ENCODE assay signal across 9 cellular contexts in the genomic region with DNA sequence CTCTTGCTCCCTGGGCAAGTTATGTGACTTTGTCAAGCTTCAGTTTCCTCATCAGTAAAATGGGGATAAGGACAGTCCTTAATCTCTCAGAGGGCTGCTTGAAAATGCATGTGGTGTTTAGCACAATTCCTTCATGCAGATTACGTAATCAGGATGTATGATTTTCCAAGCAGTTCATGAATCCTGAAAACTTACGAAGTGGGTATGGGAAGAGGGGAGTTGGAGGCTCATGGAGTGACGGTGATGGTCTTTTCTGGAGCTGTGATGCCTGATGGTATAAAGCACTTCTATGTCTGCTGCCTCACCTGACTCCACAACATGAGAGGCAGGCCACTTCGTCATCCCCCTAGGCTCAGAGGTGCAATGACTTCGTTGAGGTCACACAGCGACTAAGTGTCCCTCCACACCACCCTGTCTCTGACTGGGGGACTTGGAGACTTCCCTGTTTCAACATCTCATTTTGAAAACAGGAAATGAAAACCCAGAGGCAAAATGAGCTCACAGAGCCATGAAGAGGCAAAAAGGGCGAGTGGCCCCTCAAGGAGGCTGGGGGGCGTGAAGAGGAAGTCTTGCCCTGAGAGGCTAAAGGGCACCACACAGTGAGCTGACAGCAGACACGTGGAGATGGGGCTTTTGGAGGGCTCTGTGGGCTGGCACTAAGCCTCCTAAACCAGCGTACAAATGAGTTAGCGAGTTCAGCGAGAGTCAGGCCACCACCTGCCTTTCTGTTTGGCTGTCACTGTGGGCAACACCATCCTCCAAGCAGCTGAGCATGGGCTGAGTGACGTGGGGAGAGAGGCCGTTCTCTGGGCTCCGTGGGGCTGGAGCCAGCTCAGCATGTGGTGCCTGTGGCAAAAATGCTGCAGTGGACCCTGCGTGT. TPM values are rescaled to one million over a fixed set of nuclear protein-coding genes. Genes with fewer than 3 reads are reported as not detected.
DNase-seq lines count a peak whose midpoint lies in the region; ATAC-seq and TF ChIP-seq lines count a peak whose summit lies in the region.
"Had no signal": no experiment of that assay in that cellular context is flagged by ENCODE, and none has a peak within 500 bp of the region (broad histone marks: within the 10 kb centered on the region; RNA-seq: fewer than 3 reads in every experiment).

No MANE protein-coding gene starts in this region.

- H3K36me3 ChIP-seq in IMR-90 (ENCODE audit: control insufficient read depth, insufficient read depth, low read length) = peaks cover 27% of the 10 kb centered on the region
- peaks cover 25% of the 10 kb centered on the region for H3K36me3 ChIP-seq in mammary epithelial cell (ENCODE audit: insufficient read depth, low read length)

- no peak overlapping the region for H2AK5ac ChIP-seq in IMR-90 (ENCODE audit: low read depth, low read length)

- no peak overlapping the region for H3K23ac ChIP-seq in IMR-90 (ENCODE audit: low read depth, low read length)

- intact Hi-C loops in IMR-90 (cut with micrococcal nuclease) = no loop called here
- intact Hi-C loops in dendritic cell treated with granulocyte-macrophage colony-stimulating factor and Interleukin-4, amounts not matched to agents 40 ng/mL and 50 ng/mL, for 4 days (cut with micrococcal nuclease) = loop anchor here (1.0 kb wide), 5 partner anchors 9 to 60 kb away; partner anchors contain the start of gene HMOX1
- intact Hi-C loops in mammary epithelial cell (cut with micrococcal nuclease) = no loop called here

- H2BK120ac ChIP-seq in IMR-90 (ENCODE audit: low read depth, low read length) = no peak overlapping the region

- no peaks in the 10 kb centered on the region for H3K9me3 Mint-ChIP-seq in dendritic cell treated with granulocyte-macrophage colony-stimulating factor and Interleukin-4, amounts not matched to agents 40 ng/mL and 50 ng/mL, for 4 days
- no peaks in the 10 kb centered on the region for H3K9me3 Mint-ChIP-seq in stimulated activated naive CD8-positive, alpha-beta T cell treated with anti-CD3 and anti-CD28 coated beads, Interleukin-15, Interleukin-2, amounts not matched to agents 100 ng/mL and 50 ng/mL, for 24 hours
- H3K9me3 Mint-ChIP-seq: brain had no signal

- no peaks in the 10 kb centered on the region for H3K27me3 Mint-ChIP-seq in dendritic cell treated with granulocyte-macrophage colony-stimulating factor and Interleukin-4, amounts not matched to agents 40 ng/mL and 50 ng/mL, for 4 days
- no peaks in the 10 kb centered on the region for H3K27me3 Mint-ChIP-seq in stimulated activated naive CD8-positive, alpha-beta T cell treated with anti-CD3 and anti-CD28 coated beads, Interleukin-15, Interleukin-2, amounts not matched to agents 100 ng/mL and 50 ng/mL, for 24 hours
- H3K27me3 Mint-ChIP-seq: brain had no signal

- in situ Hi-C loops in IMR-90 (cut with MboI; ENCODE audit: low sequenced_read_pairs) = no loop called here
- in situ Hi-C loops in mammary epithelial cell (cut with MboI; ENCODE audit: low sequenced_read_pairs in 2 of 2) = no loop called here

- H3K4me3 Mint-ChIP-seq in dendritic cell treated with granulocyte-macrophage colony-stimulating factor and Interleukin-4, amounts not matched to agents 40 ng/mL and 50 ng/mL, for 4 days = peak overlapping the region; percentile 58
- H3K4me3 Mint-ChIP-seq in stimulated activated naive CD8-positive, alpha-beta T cell treated with anti-CD3 and anti-CD28 coated beads, Interleukin-15, Interleukin-2, amounts not matched to agents 100 ng/mL and 50 ng/mL, for 24 hours = no peak overlapping the region
- H3K4me3 Mint-ChIP-seq: brain had no signal

- H3K4ac ChIP-seq in IMR-90 (ENCODE audit: low read depth, low read length) = no peak overlapping the region

- no peak overlapping the region for H2AK9ac ChIP-seq in IMR-90 (replicated peaks; ENCODE audit: low read depth, low read length, poor library complexity)

- H3K56ac ChIP-seq in IMR-90 (ENCODE audit: extremely low read depth, insufficient read depth, low read length) = no peak overlapping the region

- no peaks in the 10 kb centered on the region for H3K27me3 ChIP-seq in IMR-90 (ENCODE audit: control insufficient read depth, insufficient read depth, low read length)
- no peaks in the 10 kb centered on the region for H3K27me3 ChIP-seq in mammary epithelial cell (ENCODE audit: insufficient read depth, low read length)

- TF ChIP-seq POLR2A in IMR-90 (IDR thresholded peaks at IDR 0.05; ENCODE audit: low read depth, low read length) = no peak

- H4K8ac ChIP-seq in IMR-90 (ENCODE audit: low read depth in 2 of 2, low read length in 2 of 2) = no peak overlapping the region

- H3K4me1 Mint-ChIP-seq in dendritic cell treated with granulocyte-macrophage colony-stimulating factor and Interleukin-4, amounts not matched to agents 40 ng/mL and 50 ng/mL, for 4 days (ENCODE audit: low read depth) = peaks cover 61% of the 10 kb centered on the region
- H3K4me1 Mint-ChIP-seq in stimulated activated naive CD8-positive, alpha-beta T cell treated with anti-CD3 and anti-CD28 coated beads, Interleukin-15, Interleukin-2, amounts not matched to agents 100 ng/mL and 50 ng/mL, for 24 hours (ENCODE audit: low read depth) = peaks cover 28% of the 10 kb centered on the region
- H3K4me1 Mint-ChIP-seq: brain had no signal

- no peaks in the 10 kb centered on the region for H3K79me2 ChIP-seq in mammary epithelial cell (ENCODE audit: insufficient read depth, low read length)

- no peaks in the 10 kb centered on the region for H3K9me1 ChIP-seq in IMR-90 (ENCODE audit: insufficient read depth, low read length)

- dilution Hi-C loops in IMR-90 (cut with HindIII; ENCODE audit: low sequenced_read_pairs, unreplicated experiment) (no loop called here), mammary epithelial cell (cut with HindIII; ENCODE audit: low sequenced_read_pairs) (loop anchor here (10.0 kb wide), 2 partner anchors 105 to 175 kb away; no protein-coding TSS in a partner anchor)

- peak overlapping the region; percentile 82 for H3K27ac Mint-ChIP-seq in dendritic cell treated with granulocyte-macrophage colony-stimulating factor and Interleukin-4, amounts not matched to agents 40 ng/mL and 50 ng/mL, for 4 days
- peak overlapping the region; percentile 65 for H3K27ac Mint-ChIP-seq in stimulated activated naive CD8-positive, alpha-beta T cell treated with anti-CD3 and anti-CD28 coated beads, Interleukin-15, Interleukin-2, amounts not matched to agents 100 ng/mL and 50 ng/mL, for 24 hours
- H3K27ac Mint-ChIP-seq: brain had no signal

- H3K9me3 ChIP-seq in IMR-90 (ENCODE audit: control insufficient read depth, insufficient read depth, low read length) (no peaks in the 10 kb centered on the region), mammary epithelial cell (replicated peaks; ENCODE audit: insufficient read depth, low read length) (no peaks in the 10 kb centered on the region)

- no peaks in the 10 kb centered on the region for H3K4me1 ChIP-seq in IMR-90 (ENCODE audit: control insufficient read depth, insufficient read depth, low read length)
- H3K4me1 ChIP-seq in mammary epithelial cell (ENCODE audit: insufficient read depth, low read length) = no peaks in the 10 kb centered on the region

- H4K20me1 ChIP-seq in IMR-90 (ENCODE audit: insufficient read depth, low read length) (no peaks in the 10 kb centered on the region), mammary epithelial cell (ENCODE audit: insufficient read depth, low read length) (no peaks in the 10 kb centered on the region)

- CTCF ChIA-PET in IMR-90 (lab: Yijun Ruan, JAX) = interaction anchor here (1.0 kb wide), 1 partner anchor 57 kb away, joined by 3 read pairs; no protein-coding TSS in a partner anchor
- CTCF ChIA-PET in mammary epithelial cell (lab: Charles Lee; ENCODE audit: low non-redundant PET) = no interaction called here

- H3K4me3 ChIP-seq in GM12864 (ENCODE audit: low read depth, low read length) (peak overlapping the region; percentile 9), IMR-90 (ENCODE audit: insufficient read depth, low read depth, low read length) (no peak overlapping the region), mammary epithelial cell (replicated peaks in 1 of 3; ENCODE audit: insufficient read depth in 1 of 3, low read depth in 2 of 3, low read length in 3 of 3) (no peak overlapping the region)

- DNase-seq in GM12864 (ENCODE audit: low read depth) (peak; percentile 83), GM20000 (ENCODE audit: low spot score) (peak; percentile 83), IMR-90 (no peak), mammary epithelial cell (no peak), cerebellum (ENCODE audit: low spot score) (no peak), NCI-H226 (no peak)

- H3K27ac ChIP-seq in IMR-90 (ENCODE audit: insufficient read depth, low read length) (no peak overlapping the region), mammary epithelial cell (ENCODE audit: insufficient read depth, low read depth, low read length) (no peak overlapping the region)

- no peak overlapping the region for H3K18ac ChIP-seq in IMR-90 (ENCODE audit: low read depth, low read length)

- H3K4me2 ChIP-seq in IMR-90 (ENCODE audit: low read depth, low read length) (no peak overlapping the region), mammary epithelial cell (ENCODE audit: insufficient read depth, low read depth, low read length) (no peak overlapping the region)

- POLR2A ChIA-PET in IMR-90 (lab: Charles Lee; ENCODE audit: unreplicated experiment) = no interaction called here

- no TSS peak for BruUV-seq in IMR-90 (replicated peaks; lab: Mats Ljungman, UMichigan)
- BruUV-seq in mammary epithelial cell (replicated peaks; lab: Mats Ljungman, UMichigan) = no TSS peak

- H2BK15ac ChIP-seq in IMR-90 (ENCODE audit: low read depth, low read length) = no peak overlapping the region

- no peak overlapping the region for H2BK20ac ChIP-seq in IMR-90 (ENCODE audit: low read depth, low read length)

- no peak overlapping the region for H2BK5ac ChIP-seq in IMR-90 (ENCODE audit: low read depth, low read length, poor library complexity, severe bottlenecking)

- H4K5ac ChIP-seq in IMR-90 (ENCODE audit: low read depth, low read length) = no peak overlapping the region

- no peak for TF ChIP-seq RAD21 in IMR-90 (IDR thresholded peaks at IDR 0.05; ENCODE audit: low read length)

- no peak for TF ChIP-seq CTCF in GM12864 (IDR thresholded peaks at IDR 0.05; ENCODE audit: low read depth, low read length, missing control alignments)
- TF ChIP-seq CTCF in GM20000 (IDR thresholded peaks at IDR 0.05; ENCODE audit: extremely low read depth, missing control alignments) = no peak
- TF ChIP-seq CTCF in IMR-90 (conservative IDR thresholded peaks at IDR 0.05; ENCODE audit: low read depth, low read length) = no peak
- no peak for TF ChIP-seq CTCF in mammary epithelial cell (conservative IDR thresholded peaks at IDR 0.05 in 1 of 2, IDR thresholded peaks at IDR 0.05 in 1 of 2; ENCODE audit: extremely low read depth in 1 of 2, insufficient read depth in 1 of 2, low read depth in 1 of 2, low read length in 2 of 2)

- H2AFZ ChIP-seq in IMR-90 (replicated peaks; ENCODE audit: low read length, poor library complexity) (no peak overlapping the region), mammary epithelial cell (ENCODE audit: low read depth, low read length) (no peak overlapping the region)

- no peak overlapping the region for H3K14ac ChIP-seq in IMR-90 (replicated peaks; ENCODE audit: low read depth, low read length)

- H3K9ac ChIP-seq in IMR-90 (ENCODE audit: low read depth, low read length) = no peak overlapping the region
- no peak overlapping the region for H3K9ac ChIP-seq in mammary epithelial cell (ENCODE audit: insufficient read depth, low read length)

- ATAC-seq in IMR-90 (ENCODE audit: low read depth) = no peak

- no peaks in the 10 kb centered on the region; a peak in 1 of 4 replicates for H3K79me1 ChIP-seq in IMR-90 (ENCODE audit: low read depth in 1 of 2, low read length in 2 of 2)

- H4K91ac ChIP-seq in IMR-90 (ENCODE audit: insufficient read depth, low read depth, low read length) = no peak overlapping the region

- H3K36me3 Mint-ChIP-seq in dendritic cell treated with granulocyte-macrophage colony-stimulating factor and Interleukin-4, amounts not matched to agents 40 ng/mL and 50 ng/mL, for 4 days (ENCODE audit: low read depth) = peaks cover 94% of the 10 kb centered on the region
- H3K36me3 Mint-ChIP-seq in stimulated activated naive CD8-positive, alpha-beta T cell treated with anti-CD3 and anti-CD28 coated beads, Interleukin-15, Interleukin-2, amounts not matched to agents 100 ng/mL and 50 ng/mL, for 24 hours (ENCODE audit: low read depth) = peaks cover 76% of the 10 kb centered on the region

- 88% methylated on average over 10 of the region's 16 CpGs; no CpG with 5 or more reads in 1 of the 2 experiments for WGBS in IMR-90 (ENCODE audit: extremely low coverage in 2 of 2, insufficient read length in 1 of 2), 2 experiments
- WGBS in mammary epithelial cell (ENCODE audit: low coverage, missing lambda C conversion rate) = 95% methylated on average over 11 of the region's 16 CpGs

RNA-seq across cellular contexts. Expression of gene MCM5, which starts 10.1 kb away (rescaled TPM):
- 53.6 and 58.6 TPM in 2 replicates for total RNA-seq in IMR-90 (2012; rRNA removed)
- polyA plus RNA-seq in IMR-90 (2012; rRNA removed) = 43.0 and 44.3 TPM in 2 replicates
- polyA plus RNA-seq in IMR-90 (2012; cell fraction: cytosol; rRNA removed) = 24.6 and 31.4 TPM in 2 replicates
- 29.3 and 58.8 TPM in 2 replicates for polyA plus RNA-seq in IMR-90 (2012; cell fraction: nucleus; rRNA removed; ENCODE audit: low replicate concordance)
- 10 to 100 TPM; 12.0 to 72.5 TPM for total RNA-seq in mammary epithelial cell
- 91.1 TPM for polyA plus RNA-seq in mammary epithelial cell
- polyA minus RNA-seq in mammary epithelial cell = 92.6 TPM
- 35.8 TPM for total RNA-seq in cerebellum

RNA-seq across cellular contexts. Expression of gene HMOX1, which starts 29.1 kb away (rescaled TPM):
- total RNA-seq in IMR-90 (2012; rRNA removed) (16.4 and 23.1 TPM in 2 replicates), mammary epithelial cell (100 to 1,000 TPM in 1 of 2 donors, 10 to 100 TPM in 1; 14.1 to 217 TPM), cerebellum (4.3 TPM)
- polyA plus RNA-seq in IMR-90 (2012; rRNA removed) (49.9 and 50.5 TPM in 2 replicates), mammary epithelial cell (9.2 TPM)
- 82.4 and 91.3 TPM in 2 replicates for polyA plus RNA-seq in IMR-90 (2012; cell fraction: cytosol; rRNA removed)
- 45.0 and 48.2 TPM in 2 replicates for polyA plus RNA-seq in IMR-90 (2012; cell fraction: nucleus; rRNA removed; ENCODE audit: low replicate concordance)
- polyA minus RNA-seq in mammary epithelial cell = 12.8 TPM

Comparison
In these comparisons a context has a peak if more than half of its experiments do, and no peak if none do; other contexts are left out.
1. DNase-seq: peak in GM12864 (single experiment) and GM20000 (single experiment); none in IMR-90 (single experiment), mammary epithelial cell (single experiment), cerebellum (single experiment) and NCI-H226 (single experiment).